18 cellular contexts compared by ENCODE assay signal in genomic region chr13:40608308-40608707, GRCh38. TPM values are rescaled to one million over a fixed set of nuclear protein-coding genes. Genes with fewer than 3 reads are reported as not detected.
DNase-seq lines count a peak whose midpoint lies in the region; ATAC-seq and TF ChIP-seq lines count a peak whose summit lies in the region.
"Had no signal": no experiment of that assay in that cellular context is flagged by ENCODE, and none has a peak within 500 bp of the region (broad histone marks: within the 10 kb centered on the region; RNA-seq: fewer than 3 reads in every experiment).

No MANE protein-coding gene starts in this region.

- intact Hi-C loops in CD8-positive, alpha-beta T cell (cut with DNase I, micrococcal nuclease), result no loop called here

- no peak overlapping the region for H3K27ac ChIP-seq in CD8-positive, alpha-beta T cell (ENCODE audit: low read depth, low read length)
- H3K27ac ChIP-seq: A549, C4-2B, HL-60 had no signal

- no peak overlapping the region for H3K4me3 ChIP-seq in CD8-positive, alpha-beta T cell (ENCODE audit: low read depth, low read length)
- H3K4me3 ChIP-seq: A549 had no signal

- H3K9me3 ChIP-seq in CD8-positive, alpha-beta T cell (ENCODE audit: low read length), result no peaks in the 10 kb centered on the region
- H3K9me3 ChIP-seq: A549 had no signal

- H3K27ac Mint-ChIP-seq in activated T-cell treated with anti-CD3 and anti-CD28 coated beads, Interleukin-2, amount 50 U/mL, for 24 hours, result peak overlapping the region; percentile 55
- peak overlapping the region; percentile 73 for H3K27ac Mint-ChIP-seq in CD8-positive, alpha-beta T cell
- peak overlapping the region; percentile 32 for H3K27ac Mint-ChIP-seq in activated T-helper 17 cell treated with anti-CD3 and anti-CD28 coated beads, Interleukin-2, amount 50 U/mL, for 72 hours
- peak overlapping the region in 8 of 10 donors; percentile 8 to 82 (median 38) for H3K27ac Mint-ChIP-seq in naive thymus-derived CD8-positive, alpha-beta T cell
- H3K27ac Mint-ChIP-seq in WTC11, result no peak overlapping the region

- no peaks in the 10 kb centered on the region for H3K27me3 ChIP-seq in CD8-positive, alpha-beta T cell (ENCODE audit: insufficient read depth, low read length)

- H3K4me1 ChIP-seq in CD8-positive, alpha-beta T cell (ENCODE audit: insufficient read depth, low read length), result peaks cover 91% of the 10 kb centered on the region
- H3K4me1 ChIP-seq: A549 had no signal

- peaks cover 4% of the 10 kb centered on the region for H3K36me3 ChIP-seq in CD8-positive, alpha-beta T cell (ENCODE audit: insufficient read depth, low read length)

- peaks cover 90% of the 10 kb centered on the region for H3K4me1 Mint-ChIP-seq in activated T-cell treated with anti-CD3 and anti-CD28 coated beads, Interleukin-2, amount 50 U/mL, for 24 hours (ENCODE audit: low read depth)
- H3K4me1 Mint-ChIP-seq in CD8-positive, alpha-beta T cell (ENCODE audit: low read depth), result peaks cover 89% of the 10 kb centered on the region
- peaks cover 60% of the 10 kb centered on the region for H3K4me1 Mint-ChIP-seq in activated T-helper 17 cell treated with anti-CD3 and anti-CD28 coated beads, Interleukin-2, amount 50 U/mL, for 72 hours
- peaks cover 46 to 93% (median 85%) of the 10 kb centered on the region in 4 donors for H3K4me1 Mint-ChIP-seq in naive thymus-derived CD8-positive, alpha-beta T cell
- peaks cover 64% of the 10 kb centered on the region for H3K4me1 Mint-ChIP-seq in WTC11

- H3K36me3 Mint-ChIP-seq in activated T-cell treated with anti-CD3 and anti-CD28 coated beads, Interleukin-2, amount 50 U/mL, for 24 hours (ENCODE audit: low read depth), result peaks cover 50% of the 10 kb centered on the region
- peaks cover 14% of the 10 kb centered on the region for H3K36me3 Mint-ChIP-seq in CD8-positive, alpha-beta T cell
- H3K36me3 Mint-ChIP-seq in activated T-helper 17 cell treated with anti-CD3 and anti-CD28 coated beads, Interleukin-2, amount 50 U/mL, for 72 hours (ENCODE audit: low read depth), result peaks cover 31% of the 10 kb centered on the region
- peaks cover 0 to 10% (median 2%) of the 10 kb centered on the region in 3 donors for H3K36me3 Mint-ChIP-seq in naive thymus-derived CD8-positive, alpha-beta T cell
- peaks cover 10% of the 10 kb centered on the region for H3K36me3 Mint-ChIP-seq in WTC11

- DNase-seq in activated T-cell treated with anti-CD3 and anti-CD28 coated beads, Interleukin-2, amount 50 U/mL, for 24 hours, result no peak
- no peak for DNase-seq in activated T-cell treated with anti-CD3 and anti-CD28 coated beads, Interleukin-2, amount 50 U/mL, for 48 hours
- DNase-seq in CD8-positive, alpha-beta T cell, result no peak
- DNase-seq in naive thymus-derived CD8-positive, alpha-beta T cell, result no peak
- no peak for DNase-seq in NCI-H128 (lab: John Stamatoyannopoulos, UW; ENCODE audit: unreplicated experiment)
- no peak for DNase-seq in Ammon's horn (ENCODE audit: low spot score)
- DNase-seq in WTC11 (ENCODE audit: low spot score), result no peak
- DNase-seq: DMS79; GOT3; NCI-H1417; NCI-H1930; NCI-H446 treated with DMSO at 0.1 percent for 48 hours; NK-92 treated with Interleukin-12 subunit alpha and Interleukin-12 subunit beta, amount 100 ng/mL, for 24 hours; SHP77 had no signal

- H3K9me3 Mint-ChIP-seq in activated T-cell treated with anti-CD3 and anti-CD28 coated beads, Interleukin-2, amount 50 U/mL, for 24 hours, result peaks cover 4% of the 10 kb centered on the region
- H3K9me3 Mint-ChIP-seq in CD8-positive, alpha-beta T cell, result no peaks in the 10 kb centered on the region
- H3K9me3 Mint-ChIP-seq in activated T-helper 17 cell treated with anti-CD3 and anti-CD28 coated beads, Interleukin-2, amount 50 U/mL, for 72 hours, result no peaks in the 10 kb centered on the region
- peaks cover 0 to 2% (median 0%) of the 10 kb centered on the region in 9 donors for H3K9me3 Mint-ChIP-seq in naive thymus-derived CD8-positive, alpha-beta T cell
- peaks cover 7% of the 10 kb centered on the region for H3K9me3 Mint-ChIP-seq in WTC11

- TF ChIP-seq CTCF in CD8-positive, alpha-beta T cell (IDR thresholded peaks at IDR 0.05), result no peak
- TF ChIP-seq CTCF in WTC11 (IDR thresholded peaks at IDR 0.05), result no peak

- no peak for ATAC-seq in CD8-positive, alpha-beta T cell
- no peak for ATAC-seq in activated T-helper 17 cell treated with anti-CD3 and anti-CD28 coated beads, Interleukin-2, amount 50 U/mL, for 72 hours (replicated peaks)
- ATAC-seq in naive thymus-derived CD8-positive, alpha-beta T cell, result no peak
- no peak for ATAC-seq in WTC11
- ATAC-seq: A549 had no signal

- POLR2A ChIA-PET in CD8-positive, alpha-beta T cell (lab: Charles Lee), result interaction anchor here (0.7 to 1.4 kb wide), 2 partner anchors 58 to 90 kb away, joined by 3 read pairs; partner anchors contain the start of gene FOXO1
- POLR2A ChIA-PET in naive thymus-derived CD8-positive, alpha-beta T cell (lab: Charles Lee), result interaction anchor here (1.0 kb wide), 1 partner anchor 10 kb away, joined by 4 read pairs; no protein-coding TSS in a partner anchor
- POLR2A ChIA-PET in WTC11 (lab: Charles Lee), result no interaction called here

- CTCF ChIA-PET in CD8-positive, alpha-beta T cell (lab: Charles Lee), result interaction anchor here (0.9 to 1.7 kb wide), 3 partner anchors 32 to 72 kb away, joined by 3 to 5 read pairs (median 4); no protein-coding TSS in a partner anchor
- CTCF ChIA-PET in WTC11 (lab: Charles Lee), result interaction anchor here (1.1 kb wide), 1 partner anchor 32 kb away, joined by 3 read pairs; no protein-coding TSS in a partner anchor

- H3K4me3 Mint-ChIP-seq in activated T-cell treated with anti-CD3 and anti-CD28 coated beads, Interleukin-2, amount 50 U/mL, for 24 hours, result no peak overlapping the region
- peak overlapping the region; percentile 10 for H3K4me3 Mint-ChIP-seq in CD8-positive, alpha-beta T cell
- H3K4me3 Mint-ChIP-seq in activated T-helper 17 cell treated with anti-CD3 and anti-CD28 coated beads, Interleukin-2, amount 50 U/mL, for 72 hours, result peak overlapping the region; percentile 6
- H3K4me3 Mint-ChIP-seq in naive thymus-derived CD8-positive, alpha-beta T cell, result peak overlapping the region in 4 of 10 donors; percentile 8 to 38 (median 32)
- H3K4me3 Mint-ChIP-seq in WTC11, result no peak overlapping the region

- no peaks in the 10 kb centered on the region for H3K27me3 Mint-ChIP-seq in activated T-cell treated with anti-CD3 and anti-CD28 coated beads, Interleukin-2, amount 50 U/mL, for 24 hours
- H3K27me3 Mint-ChIP-seq in CD8-positive, alpha-beta T cell (ENCODE audit: low read depth), result no peaks in the 10 kb centered on the region
- no peaks in the 10 kb centered on the region for H3K27me3 Mint-ChIP-seq in activated T-helper 17 cell treated with anti-CD3 and anti-CD28 coated beads, Interleukin-2, amount 50 U/mL, for 72 hours
- H3K27me3 Mint-ChIP-seq in naive thymus-derived CD8-positive, alpha-beta T cell, result no peaks in the 10 kb centered on the region
- no peaks in the 10 kb centered on the region for H3K27me3 Mint-ChIP-seq in WTC11 (ENCODE audit: low read depth)

TF ChIP-seq in WTC11, 78 proteins besides CTCF, POLR2A, EP300 and RAD21 (continues in another document):
- TF ChIP-seq RELA (CRISPR knock-in tag; IDR thresholded peaks at IDR 0.05; ENCODE audit: borderline replicate concordance) (no peak), FOXP4 (CRISPR knock-in tag; IDR thresholded peaks at IDR 0.05) (no peak), SP1 (CRISPR knock-in tag; conservative IDR thresholded peaks at IDR 0.05) (no peak), EMX1 (CRISPR knock-in tag; IDR thresholded peaks at IDR 0.05) (no peak), ATF1 (CRISPR knock-in tag; IDR thresholded peaks at IDR 0.05) (no peak), ZMAT4 (CRISPR knock-in tag; IDR thresholded peaks at IDR 0.05) (no peak), ZNF317 (CRISPR knock-in tag; IDR thresholded peaks at IDR 0.05; ENCODE audit: borderline replicate concordance, low read depth) (no peak), MAX (CRISPR knock-in tag; IDR thresholded peaks at IDR 0.05) (no peak)

RNA-seq across cellular contexts. Expression of gene FOXO1, which starts 58.1 kb away (rescaled TPM):
- total RNA-seq in CD8-positive, alpha-beta T cell, result 10 to 100 TPM; 97.2 to 97.3 TPM
- total RNA-seq in activated T-helper 17 cell treated with anti-CD3 and anti-CD28 coated beads, Interleukin-2, amount 50 U/mL, for 72 hours, result 10 to 100 TPM; 32.0 to 48.9 TPM
- 100 to 1,000 TPM; 101 to 103 TPM for total RNA-seq in naive thymus-derived CD8-positive, alpha-beta T cell
- 100 to 1,000 TPM in 1 of 3 donors, 10 to 100 TPM in 2; 59.1 to 137 (median 86.5) TPM for polyA plus RNA-seq in naive thymus-derived CD8-positive, alpha-beta T cell
- 34.3 to 37.9 TPM (median 34.4 TPM) in 3 replicates for total RNA-seq in WTC11 (2021)

Comparison
In these comparisons a context has a peak if more than half of its experiments do, and no peak if none do; other contexts are left out.
1. H3K4me3 Mint-ChIP-seq: peak in CD8-positive, alpha-beta T cell (single experiment) and activated T-helper 17 cell treated with anti-CD3 and anti-CD28 coated beads, Interleukin-2, amount 50 U/mL, for 72 hours (single experiment); none in activated T-cell treated with anti-CD3 and anti-CD28 coated beads, Interleukin-2, amount 50 U/mL, for 24 hours (single experiment) and WTC11 (single experiment).